Comparison of ENCODE assay signal across 18 cellular contexts in genomic region chr1:41217441-41217840, GRCh38. TPM values are rescaled to one million over a fixed set of nuclear protein-coding genes. Genes with fewer than 3 reads are reported as not detected.
DNase-seq lines count a peak whose midpoint lies in the region; ATAC-seq, FAIRE-seq and TF ChIP-seq lines count a peak whose summit lies in the region.
"Had no signal": no experiment of that assay in that cellular context is flagged by ENCODE, and none has a peak within 500 bp of the region (broad histone marks: within the 10 kb centered on the region; RNA-seq: fewer than 3 reads in every experiment).

No MANE protein-coding gene starts in this region.

- no peak overlapping the region for H3K18ac ChIP-seq in trophoblast cell (ENCODE audit: low read length)

- TF ChIP-seq CTCF in bronchial epithelial cell (IDR thresholded peaks at IDR 0.05; ENCODE audit: insufficient read depth, low read length, severe bottlenecking): no peak

- WGBS in trophoblast cell (ENCODE audit: extremely low coverage, insufficient coverage, insufficient read length): no CpG with 5 or more reads among the region's 1 CpG

- H3K4ac ChIP-seq in trophoblast cell (ENCODE audit: low read depth, low read length): no peak overlapping the region

- H3K27me3 ChIP-seq in bronchial epithelial cell (ENCODE audit: control insufficient read depth, insufficient read depth, low read length): no peaks in the 10 kb centered on the region
- H3K27me3 ChIP-seq in trophoblast cell (ENCODE audit: insufficient read depth, low read length): no peaks in the 10 kb centered on the region

- H3K4me1 ChIP-seq in trophoblast cell (ENCODE audit: control insufficient read depth in 1 of 2, insufficient read depth in 2 of 2, low read length in 2 of 2): no peaks in the 10 kb centered on the region
- H3K4me1 ChIP-seq: HAP-1 had no signal

- H3K14ac ChIP-seq in trophoblast cell (ENCODE audit: low read length): no peak overlapping the region

- H3K36me3 ChIP-seq in bronchial epithelial cell (ENCODE audit: control insufficient read depth, insufficient read depth, low read length): no peaks in the 10 kb centered on the region
- H3K36me3 ChIP-seq in trophoblast cell (ENCODE audit: control insufficient read depth in 1 of 2, insufficient read depth in 2 of 2, low read length in 2 of 2): peaks cover 2 to 7% of the 10 kb centered on the region in 2 experiments

- H4K12ac ChIP-seq in trophoblast cell (ENCODE audit: low read depth, low read length): no peak overlapping the region

- no peaks in the 10 kb centered on the region for H3K79me2 ChIP-seq in trophoblast cell (ENCODE audit: control insufficient read depth, insufficient read depth, low read length, poor library complexity)

- no peak overlapping the region for H3K9ac ChIP-seq in trophoblast cell (ENCODE audit: low read length)

- H3K4me2 ChIP-seq in trophoblast cell (ENCODE audit: low read length): no peak overlapping the region

- no peak overlapping the region for H4K91ac ChIP-seq in trophoblast cell (ENCODE audit: low read depth, low read length)

- no peaks in the 10 kb centered on the region for H3K79me1 ChIP-seq in trophoblast cell (ENCODE audit: low read length)

- FAIRE-seq in GM12891 (lab: Jason Lieb, UNC) (peak; percentile 9), GM19239 (lab: Jason Lieb, UNC) (peak; percentile 63), bronchial epithelial cell (lab: Jason Lieb, UNC) (peak; percentile 52)
- FAIRE-seq: GM12892 had no signal

- peaks cover 2% of the 10 kb centered on the region for H3K9me3 ChIP-seq in trophoblast cell (ENCODE audit: insufficient read depth, low read depth, low read length)
- H3K9me3 ChIP-seq: HAP-1 had no signal

- H2BK5ac ChIP-seq in trophoblast cell (ENCODE audit: low read depth, low read length, poor library complexity): no peak overlapping the region

- no peak overlapping the region for H3K23ac ChIP-seq in trophoblast cell (ENCODE audit: low read length)

- no peak overlapping the region for H3K27ac ChIP-seq in trophoblast cell (ENCODE audit: low read depth, low read length)

- no peak for TF ChIP-seq POLR2A in GM12891 (IDR thresholded peaks at IDR 0.05; ENCODE audit: low read depth, low read length)

- H2BK120ac ChIP-seq in trophoblast cell (ENCODE audit: insufficient read depth, low read length, poor library complexity): no peak overlapping the region

- H2AK5ac ChIP-seq in trophoblast cell (ENCODE audit: low read length): no peak overlapping the region

- no peak overlapping the region for H4K8ac ChIP-seq in trophoblast cell (ENCODE audit: low read depth, low read length)

- no peak overlapping the region for H2AFZ ChIP-seq in trophoblast cell (ENCODE audit: insufficient read depth, low read length, poor library complexity)

- DNase-seq in GM12891 (ENCODE audit: insufficient read length, low spot score) (no peak), GM19239 (ENCODE audit: insufficient read length, low spot score) (no peak), bronchial epithelial cell (ENCODE audit: low read depth) (no peak), trophoblast cell (peak; percentile 52 to 74), NCI-H345 treated with DMSO at 0.1 percent for 48 hours (lab: John Stamatoyannopoulos, UW; ENCODE audit: unreplicated experiment) (no peak), SKM-1 treated with dmso at 0.1 percent for 144 hours (lab: John Stamatoyannopoulos, UW; ENCODE audit: unreplicated experiment) (no peak)
- DNase-seq: C1 segment of cervical spinal cord; Calu3; CD4-positive, alpha-beta memory T cell; COR-L47; DMS53; DMS79 treated with DMSO at 0.1 percent for 48 hours; GF-D8; GOT3; HFFc6 had no signal

- no peak overlapping the region for H2BK12ac ChIP-seq in trophoblast cell (ENCODE audit: low read length)

- no peak for ATAC-seq in GM21723 (IDR thresholded peaks at IDR 0.05; ENCODE audit: unreplicated experiment)

- H3K4me3 ChIP-seq in bronchial epithelial cell (ENCODE audit: low read depth, low read length): no peak overlapping the region
- no peak overlapping the region for H3K4me3 ChIP-seq in trophoblast cell (ENCODE audit: low read depth, low read length)
- H3K4me3 ChIP-seq: HAP-1 had no signal

TF ChIP-seq in GM12891, 5 proteins besides CTCF, POLR2A, EP300 and RAD21:
- TF ChIP-seq TAF1 (IDR thresholded peaks at IDR 0.05; ENCODE audit: low read depth, low read length) (no peak), SPI1 (IDR thresholded peaks at IDR 0.05; ENCODE audit: low read depth, low read length) (no peak), PAX5 (IDR thresholded peaks at IDR 0.05; ENCODE audit: insufficient read depth, low read length, severe bottlenecking) (no peak), POLR2AphosphoS5 (IDR thresholded peaks at IDR 0.05; ENCODE audit: low read depth, low read length) (no peak)

RNA-seq across cellular contexts. Expression of gene SCMH1, which starts 24.7 kb away (rescaled TPM):
- polyA plus RNA-seq in GM12891 (2012; ENCODE audit: low read depth, missing spikeins): 14.3 TPM
- total RNA-seq in bronchial epithelial cell: 4.5 and 5.0 TPM in 2 replicates
- polyA plus RNA-seq in trophoblast cell (2013): 22.7 and 23.4 TPM in 2 replicates

Comparison
In these comparisons a context has a peak if more than half of its experiments do, and no peak if none do; other contexts are left out.
1. DNase-seq: peak in trophoblast cell (2 of 2); none in GM12891 (single experiment), GM19239 (single experiment), bronchial epithelial cell (single experiment), NCI-H345 treated with DMSO at 0.1 percent for 48 hours (single experiment) and SKM-1 treated with dmso at 0.1 percent for 144 hours (single experiment).